ENCODE assay signal across 8 cellular contexts in genomic region chr11:6472934-6473333, GRCh38. TPM values are rescaled to one million over a fixed set of nuclear protein-coding genes. Genes with fewer than 3 reads are reported as not detected.
DNase-seq lines count a peak whose midpoint lies in the region; ATAC-seq and TF ChIP-seq lines count a peak whose summit lies in the region.

No MANE protein-coding gene starts in this region.

- no peak overlapping the region for H3K27ac ChIP-seq in lung (ENCODE audit: low read depth in 1 of 2, low read length in 1 of 2)
- H3K27ac ChIP-seq in upper lobe of left lung: peak overlapping the region in 3 of 4 donors; percentile 91 to 98 (median 95)

- no peak for DNase-seq in activated naive CD4-positive, alpha-beta T cell treated with anti-CD3 and anti-CD28 coated beads, Interleukin-2, amount 10 ng/mL, durations not matched to agents 7 days and 5 days
- DNase-seq in activated naive CD4-positive, alpha-beta T cell treated with Interleukin-2 at 50 U/mL for 16 hours: no peak
- DNase-seq in astrocyte of the spinal cord (ENCODE audit: low read depth, low spot score) (no peak), lung (ENCODE audit: low spot score) (no peak), upper lobe of left lung (no peak)
- DNase-seq in stimulated activated naive CD4-positive, alpha-beta T cell (lab: John Stamatoyannopoulos, UW): no peak
- DNase-seq in activated CD4-positive, CD25-positive, alpha-beta regulatory T cell (lab: John Stamatoyannopoulos, UW): no peak

- TF ChIP-seq CTCF in astrocyte of the spinal cord (IDR thresholded peaks at IDR 0.05; ENCODE audit: low read depth, low read length): no peak
- no peak for TF ChIP-seq CTCF in lung (IDR thresholded peaks at IDR 0.05; ENCODE audit: control extremely low read depth, extremely low read depth)
- no peak for TF ChIP-seq CTCF in upper lobe of left lung (IDR thresholded peaks at IDR 0.05)

- peaks cover 18% of the 10 kb centered on the region for H3K27me3 Mint-ChIP-seq in activated naive CD4-positive, alpha-beta T cell treated with anti-CD3 and anti-CD28 coated beads, Interleukin-2, amount 10 ng/mL, durations not matched to agents 7 days and 5 days

- H3K4me3 Mint-ChIP-seq in activated naive CD4-positive, alpha-beta T cell treated with anti-CD3 and anti-CD28 coated beads, Interleukin-2, amount 10 ng/mL, durations not matched to agents 7 days and 5 days: peak overlapping the region; percentile 61

- in situ Hi-C loops in astrocyte of the spinal cord (cut with HindIII; ENCODE audit: low sequenced_read_pairs): no loop called here

- peaks cover 0 to 11% of the 10 kb centered on the region in 2 donors for H3K36me3 ChIP-seq in lung (ENCODE audit: control insufficient read depth in 2 of 2, insufficient read depth in 2 of 2, low read length in 2 of 2)
- peaks cover 0 to 15% (median 13%) of the 10 kb centered on the region in 4 donors for H3K36me3 ChIP-seq in upper lobe of left lung

- no peak overlapping the region for H3K27ac Mint-ChIP-seq in activated naive CD4-positive, alpha-beta T cell treated with anti-CD3 and anti-CD28 coated beads, Interleukin-2, amount 10 ng/mL, durations not matched to agents 7 days and 5 days

- H3K4me1 ChIP-seq in lung (ENCODE audit: control insufficient read depth in 2 of 2, insufficient read depth in 2 of 2, low read length in 2 of 2) (peaks cover 0 to 8% of the 10 kb centered on the region in 2 donors), upper lobe of left lung (peaks cover 22 to 39% (median 30%) of the 10 kb centered on the region in 4 donors)

- H3K27me3 ChIP-seq in lung (ENCODE audit: control insufficient read depth, insufficient read depth) (no peaks in the 10 kb centered on the region), upper lobe of left lung (no peaks in the 10 kb centered on the region)

- no peaks in the 10 kb centered on the region for H3K9me3 Mint-ChIP-seq in activated naive CD4-positive, alpha-beta T cell treated with anti-CD3 and anti-CD28 coated beads, Interleukin-2, amount 10 ng/mL, durations not matched to agents 7 days and 5 days

- 46 to 75% methylated on average over 1 of the region's 1 CpG for WGBS in lung, 2 donors
- 33 to 50% methylated on average over 1 of the region's 1 CpG for WGBS in upper lobe of left lung, 2 donors

- CTCF ChIA-PET in activated naive CD4-positive, alpha-beta T cell treated with anti-CD3 and anti-CD28 coated beads, Interleukin-2, amount 10 ng/mL, durations not matched to agents 7 days and 5 days (lab: Charles Lee): interaction anchor here (1.1 to 1.3 kb wide), 3 partner anchors 8 to 94 kb away, joined by 3 read pairs; partner anchors contain the start of genes ARFIP2 and TIMM10B

- no peak for TF ChIP-seq EP300 in upper lobe of left lung (IDR thresholded peaks at IDR 0.05)

- peak overlapping the region; percentile 91 for H3K4me3 ChIP-seq in astrocyte of the spinal cord (ENCODE audit: low read depth, low read length)
- peak overlapping the region; percentile 36 for H3K4me3 ChIP-seq in lung
- peak overlapping the region; percentile 55 to 89 (median 79) for H3K4me3 ChIP-seq in upper lobe of left lung

- no peaks in the 10 kb centered on the region for H3K9me3 ChIP-seq in lung (ENCODE audit: control insufficient read depth in 2 of 2, insufficient read depth in 1 of 2, low read length in 1 of 2)
- H3K9me3 ChIP-seq in upper lobe of left lung: no peaks in the 10 kb centered on the region

- H3K4me1 Mint-ChIP-seq in activated naive CD4-positive, alpha-beta T cell treated with anti-CD3 and anti-CD28 coated beads, Interleukin-2, amount 10 ng/mL, durations not matched to agents 7 days and 5 days: peaks cover 20% of the 10 kb centered on the region

- TF ChIP-seq POLR2A in upper lobe of left lung (IDR thresholded peaks at IDR 0.05): no peak

- H3K36me3 Mint-ChIP-seq in activated naive CD4-positive, alpha-beta T cell treated with anti-CD3 and anti-CD28 coated beads, Interleukin-2, amount 10 ng/mL, durations not matched to agents 7 days and 5 days: peaks cover 12% of the 10 kb centered on the region

- ATAC-seq in lung (ENCODE audit: insufficient read depth, low FRiP score): no peak
- no peak for ATAC-seq in upper lobe of left lung (ENCODE audit: low FRiP score in 2 of 2)
- no peak for ATAC-seq in GM18909 (IDR thresholded peaks at IDR 0.05; ENCODE audit: poor library complexity, unreplicated experiment)

RNA-seq across cellular contexts. Expression of gene TRIM3, which starts 0.8 kb away (rescaled TPM):
- total RNA-seq in lung (10 to 100 TPM; 28.4 to 29.0 TPM), upper lobe of left lung (10 to 100 TPM; 21.4 to 63.9 (median 28.7) TPM)
- polyA plus RNA-seq in lung: 10 to 100 TPM; 15.7 to 16.4 TPM

RNA-seq across cellular contexts. Expression of gene ARFIP2, which starts 8.2 kb away (rescaled TPM):
- total RNA-seq in lung (10 to 100 TPM; 34.0 to 53.7 TPM), upper lobe of left lung (10 to 100 TPM; 41.7 to 80.7 (median 54.6) TPM)
- 10 to 100 TPM; 41.9 to 51.1 TPM for polyA plus RNA-seq in lung

RNA-seq across cellular contexts. Expression of gene TIMM10B, which starts 8.4 kb away (rescaled TPM):
- total RNA-seq in lung (10 to 100 TPM; 31.5 to 43.4 TPM), upper lobe of left lung (10 to 100 TPM; 21.0 to 53.0 (median 42.6) TPM)
- polyA plus RNA-seq in lung: 10 to 100 TPM; 20.5 to 32.6 TPM

RNA-seq across cellular contexts. Expression of gene DNHD1, which starts 24.1 kb away (rescaled TPM):
- total RNA-seq in lung (10 to 100 TPM; 15.2 to 15.6 TPM), upper lobe of left lung (10 to 100 TPM; 10.5 to 79.6 (median 21.6) TPM)
- 1 to 10 TPM; 4.5 to 8.8 TPM for polyA plus RNA-seq in lung

RNA-seq across cellular contexts. Expression of gene HPX, which starts 32.1 kb away (rescaled TPM):
- total RNA-seq in lung: 1 to 10 TPM; 2.3 to 3.5 TPM
- polyA plus RNA-seq in lung: 1 to 10 TPM in 1 of 2 donors, under 1 TPM in 1; 0.46 to 1.3 TPM
- 1 to 10 TPM in 5 of 6 donors, under 1 TPM in 1; 0.67 to 3.6 (median 2.6) TPM for total RNA-seq in upper lobe of left lung

Comparison
In these comparisons a context has a peak if more than half of its experiments do, and no peak if none do; other contexts are left out.
1. H3K4me3 ChIP-seq: peak in every context shown above with its lines; median percentile 91 in astrocyte of the spinal cord; 79 in upper lobe of left lung; 36 in lung.
2. H3K27ac ChIP-seq: peak in upper lobe of left lung (3 of 4); none in lung (0 of 2).